ENCODE assay signal across 13 cellular contexts in the genomic region with DNA sequence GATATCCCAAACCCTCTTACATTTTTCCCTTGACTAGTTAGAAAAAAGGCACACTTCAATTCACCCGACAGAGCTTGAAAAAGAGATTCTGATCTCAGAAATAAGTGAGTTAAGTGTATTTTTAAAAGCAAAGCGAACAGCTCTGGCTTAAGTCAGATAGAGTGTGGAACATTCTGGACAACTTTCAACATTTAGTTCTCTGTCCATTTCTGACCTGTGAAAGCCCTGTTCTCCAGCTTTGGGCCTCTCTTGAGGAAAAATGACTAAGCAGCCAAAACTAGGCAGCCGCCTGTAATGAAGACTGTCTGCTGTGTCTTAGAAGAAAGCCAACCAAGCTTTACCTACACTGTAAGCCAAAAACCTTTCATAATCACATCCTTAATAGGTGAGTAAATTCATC. TPM values are rescaled to one million over a fixed set of nuclear protein-coding genes. Genes with fewer than 3 reads are reported as not detected.
DNase-seq lines count a peak whose midpoint lies in the region; ATAC-seq and TF ChIP-seq lines count a peak whose summit lies in the region.
"Had no signal": no experiment of that assay in that cellular context is flagged by ENCODE, and none has a peak within 500 bp of the region (broad histone marks: within the 10 kb centered on the region; RNA-seq: fewer than 3 reads in every experiment).

No MANE protein-coding gene starts in this region.

- H3K4me3 ChIP-seq in SK-N-SH (ENCODE audit: low read depth in 2 of 2, low read length in 1 of 2) (no peak overlapping the region; a peak in 1 of 4 replicates), fibroblast of mammary gland (ENCODE audit: control insufficient read depth, low read depth, low read length) (no peak overlapping the region), rectal smooth muscle tissue (ENCODE audit: low read length) (no peak overlapping the region), OCI-LY7 (ENCODE audit: low read depth, low read length, poor library complexity, severe bottlenecking) (no peak overlapping the region), psoas muscle (no peak overlapping the region)

- peaks cover 43% of the 10 kb centered on the region for H3F3A ChIP-seq in SK-N-SH (replicated peaks; ENCODE audit: insufficient read depth)

- H3K4me2 ChIP-seq in H9 (ENCODE audit: insufficient read depth, insufficient read length, low read length) = no peak overlapping the region
- peak overlapping the region; percentile 16 for H3K4me2 ChIP-seq in SK-N-SH
- no peak overlapping the region for H3K4me2 ChIP-seq in OCI-LY7 (ENCODE audit: low read length)

- H3K9me3 ChIP-seq in H9 (ENCODE audit: control insufficient read depth, low read depth, low read length) = no peaks in the 10 kb centered on the region
- H3K9me3 ChIP-seq in SK-N-SH = peaks cover 22% of the 10 kb centered on the region
- peaks cover 9% of the 10 kb centered on the region; the same call in 1 of the 2 replicates for H3K9me3 ChIP-seq in OCI-LY7 (ENCODE audit: low read length)
- peaks cover 8% of the 10 kb centered on the region for H3K9me3 ChIP-seq in psoas muscle

- no peak overlapping the region for H2BK120ac ChIP-seq in H9 (ENCODE audit: low read depth, low read length, poor library complexity, severe bottlenecking)

- no peak for ATAC-seq in psoas muscle
- ATAC-seq: PC-3 had no signal

- H3K9me3 Mint-ChIP-seq in H9 = peaks cover 15 to 17% of the 10 kb centered on the region in 2 experiments

- no peak overlapping the region for H2AK5ac ChIP-seq in H9 (ENCODE audit: insufficient read length, low read length)

- H3K23me2 ChIP-seq in H9 (ENCODE audit: insufficient read length, low read depth, low read length, poor library complexity, severe bottlenecking) = no peaks in the 10 kb centered on the region

- H3K36me3 ChIP-seq in SK-N-SH (replicated peaks in 1 of 2; ENCODE audit: control insufficient read depth in 1 of 2, insufficient read depth in 2 of 2, low read length in 1 of 2) = peaks cover 15 to 56% of the 10 kb centered on the region in 2 experiments
- no peaks in the 10 kb centered on the region for H3K36me3 ChIP-seq in rectal smooth muscle tissue (ENCODE audit: control insufficient read depth, insufficient read depth, low read length)
- peaks cover 42% of the 10 kb centered on the region for H3K36me3 ChIP-seq in OCI-LY7 (ENCODE audit: insufficient read depth, low read length)
- no peaks in the 10 kb centered on the region for H3K36me3 ChIP-seq in psoas muscle (ENCODE audit: insufficient read depth in 1 of 2, low read depth in 1 of 2)

- intact Hi-C loops in OCI-LY7 (cut with micrococcal nuclease; ENCODE audit: unreplicated experiment) (loop anchor here (10.0 kb wide), 1 partner anchor 91 kb away; no protein-coding TSS in a partner anchor), psoas muscle (cut with DNase I) (no loop called here)

- no peak for TF ChIP-seq RAD21 in SK-N-SH (IDR thresholded peaks at IDR 0.05; ENCODE audit: low read length)

- H3K27ac Mint-ChIP-seq in H9 = peak overlapping the region; percentile 60 to 66 (median 64); a peak in 3 of 7 replicates

- H3K4me1 ChIP-seq in H9 (ENCODE audit: insufficient read depth, low read length) (no peaks in the 10 kb centered on the region; the same call in 1 of the 2 replicates), SK-N-SH (ENCODE audit: control insufficient read depth in 1 of 2, insufficient read depth in 2 of 2, low read depth in 1 of 2, low read length in 1 of 2) (peaks cover 23 to 36% of the 10 kb centered on the region in 2 experiments; a peak in 3 of 4 replicates), rectal smooth muscle tissue (ENCODE audit: control insufficient read depth, insufficient read depth, low read length) (peaks cover 12% of the 10 kb centered on the region), OCI-LY7 (ENCODE audit: insufficient read depth, low read length, poor library complexity, severe bottlenecking) (peaks cover 20% of the 10 kb centered on the region), psoas muscle (no peaks in the 10 kb centered on the region)

- H3K9me2 ChIP-seq in SK-N-SH (no peaks in the 10 kb centered on the region), OCI-LY7 (ENCODE audit: insufficient read depth, low read length) (no peaks in the 10 kb centered on the region)

- DNase-seq in H9 (no peak), SK-N-SH (no peak), fibroblast of mammary gland (ENCODE audit: low read depth) (peak; percentile 73), OCI-LY7 (ENCODE audit: low spot score) (no peak), amygdala (lab: John Stamatoyannopoulos, UW) (no peak), psoas muscle (no peak), HK-2 (ENCODE audit: unreplicated experiment) (no peak)
- DNase-seq: COR-L47; dermis blood vessel endothelial cell; NCI-H2081; PC-3; stimulated activated naive CD4-positive, alpha-beta T cell treated with Interleukin-2 at 50 U/mL for 16 hours had no signal

- H3K9ac ChIP-seq in H9 (ENCODE audit: extremely low read depth, insufficient read length, low read length) = no peak overlapping the region
- H3K9ac ChIP-seq in SK-N-SH = no peak overlapping the region; the same call in 1 of the 2 replicates
- no peak overlapping the region for H3K9ac ChIP-seq in rectal smooth muscle tissue (ENCODE audit: low read length)

- no CpG with 5 or more reads among the region's 3 CpGs for WGBS in H9 (ENCODE audit: extremely low coverage, insufficient read length, low lambda C conversion rate)
- WGBS in SK-N-SH (ENCODE audit: low lambda C conversion rate) = 49% methylated on average over 3 of the region's 3 CpGs
- WGBS in psoas muscle, 3 donors = 29 to 53% (median 34%) methylated on average over 3 of the region's 3 CpGs

- no peak overlapping the region for H2BK12ac ChIP-seq in H9 (ENCODE audit: insufficient read length, low read depth, low read length)

- H3K27me3 Mint-ChIP-seq in H9 (ENCODE audit: low read depth) = no peaks in the 10 kb centered on the region; the same call in 1 of the 2 replicates

- H3K23ac ChIP-seq in H9 (ENCODE audit: insufficient read length, low read depth, low read length) = no peak overlapping the region

- H3K14ac ChIP-seq in H9 (ENCODE audit: insufficient read depth, low read length) = no peak overlapping the region

- peaks cover 12 to 29% (median 17%) of the 10 kb centered on the region in 3 experiments for H3K36me3 Mint-ChIP-seq in H9 (ENCODE audit: insufficient read depth in 1 of 3, low read depth in 3 of 3)

- H2AFZ ChIP-seq in H9 (ENCODE audit: low read length) (no peak overlapping the region), SK-N-SH (ENCODE audit: low read depth) (no peak overlapping the region), OCI-LY7 (ENCODE audit: low read length) (no peak overlapping the region)

- H3K56ac ChIP-seq in H9 (ENCODE audit: insufficient read length, low read depth, low read length) = no peak overlapping the region

- H2BK5ac ChIP-seq in H9 (ENCODE audit: insufficient read length, low read length) = no peak overlapping the region

- BruUV-seq in OCI-LY7 (replicated peaks; lab: Mats Ljungman, UMichigan) = no TSS peak

- TF ChIP-seq CTCF in H9 (conservative IDR thresholded peaks at IDR 0.05) = no peak
- TF ChIP-seq CTCF in SK-N-SH (IDR thresholded peaks at IDR 0.05) = no peak
- no peak for TF ChIP-seq CTCF in fibroblast of mammary gland (conservative IDR thresholded peaks at IDR 0.05; ENCODE audit: control insufficient read depth, insufficient read depth, low read depth, low read length)
- no peak for TF ChIP-seq CTCF in OCI-LY7 (conservative IDR thresholded peaks at IDR 0.05; ENCODE audit: low read length)
- no peak for TF ChIP-seq CTCF in psoas muscle (IDR thresholded peaks at IDR 0.05)

- H3K79me2 ChIP-seq in H9 (ENCODE audit: insufficient read depth, low read length) = no peaks in the 10 kb centered on the region
- H3K79me2 ChIP-seq in SK-N-SH (ENCODE audit: insufficient read depth) = peaks cover 100% of the 10 kb centered on the region
- peaks cover 32% of the 10 kb centered on the region; the same call in 1 of the 2 replicates for H3K79me2 ChIP-seq in OCI-LY7 (ENCODE audit: insufficient read depth, low read depth, low read length)

- no peaks in the 10 kb centered on the region for H3K27me3 ChIP-seq in H9 (ENCODE audit: insufficient read depth, low read length)
- H3K27me3 ChIP-seq in SK-N-SH (ENCODE audit: insufficient read depth) = no peaks in the 10 kb centered on the region
- H3K27me3 ChIP-seq in rectal smooth muscle tissue (ENCODE audit: control insufficient read depth, insufficient read depth, low read length) = no peaks in the 10 kb centered on the region
- peaks cover 0 to 3% (median 0%) of the 10 kb centered on the region in 3 donors for H3K27me3 ChIP-seq in psoas muscle (ENCODE audit: insufficient read depth in 3 of 3, low read length in 2 of 3)

- no peak overlapping the region for H2BK20ac ChIP-seq in H9 (ENCODE audit: low read depth, low read length, poor library complexity, severe bottlenecking)

- H2BK15ac ChIP-seq in H9 (ENCODE audit: low read depth, low read length) = no peak overlapping the region

- no peak overlapping the region for H3T11ph ChIP-seq in H9 (ENCODE audit: low read length)

- no peak overlapping the region for H3K18ac ChIP-seq in H9 (ENCODE audit: insufficient read length, low read depth, low read length)

- no peaks in the 10 kb centered on the region for H3K79me1 ChIP-seq in H9 (ENCODE audit: insufficient read depth, low read depth, low read length, poor library complexity, severe bottlenecking)

- no peaks in the 10 kb centered on the region for H4K20me1 ChIP-seq in H9 (ENCODE audit: control insufficient read depth, insufficient read depth, insufficient read length)
- H4K20me1 ChIP-seq in SK-N-SH (ENCODE audit: insufficient read depth) = peaks cover 66% of the 10 kb centered on the region
- no peaks in the 10 kb centered on the region for H4K20me1 ChIP-seq in OCI-LY7 (ENCODE audit: insufficient read depth, low read length)

- no peak overlapping the region for H4K5ac ChIP-seq in H9 (ENCODE audit: insufficient read length, low read depth, low read length)

- H3K4me1 Mint-ChIP-seq in H9 = peaks cover 39 to 44% of the 10 kb centered on the region in 2 experiments

- no peak overlapping the region for H3K4me3 Mint-ChIP-seq in H9

- H3K27ac ChIP-seq in H9 (ENCODE audit: insufficient read length, low read depth, low read length) = no peak overlapping the region
- peak overlapping the region; percentile 60 to 88 for H3K27ac ChIP-seq in SK-N-SH (ENCODE audit: low read depth in 2 of 2, low read length in 1 of 2)
- H3K27ac ChIP-seq in rectal smooth muscle tissue (ENCODE audit: low read depth, low read length) = peak overlapping the region; percentile 27
- H3K27ac ChIP-seq in OCI-LY7 (ENCODE audit: low read depth, low read length, poor library complexity, severe bottlenecking) = no peak overlapping the region
- no peak overlapping the region for H3K27ac ChIP-seq in psoas muscle

- TF ChIP-seq EP300 in SK-N-SH (IDR thresholded peaks at IDR 0.05; ENCODE audit: borderline replicate concordance in 1 of 2, low read depth in 1 of 2, low read length in 1 of 2) = peak in 1 of 2 experiments; percentile 33; a peak in 1 of 4 replicates

- POLR2A ChIA-PET in SK-N-SH (lab: Yijun Ruan, JAX) = interaction anchor here (0.8 kb wide), 1 partner anchor 47 kb away, joined by 5 read pairs; no protein-coding TSS in a partner anchor
- POLR2A ChIA-PET in OCI-LY7 (lab: Charles Lee) = no interaction called here

- no peak overlapping the region for H4K91ac ChIP-seq in H9 (ENCODE audit: insufficient read length, low read depth, low read length)

- CTCF ChIA-PET in SK-N-SH (lab: Yijun Ruan, JAX) = interaction anchor here (0.9 to 1.4 kb wide), 5 partner anchors 13 to 173 kb away, joined by 3 to 9 read pairs (median 4); no protein-coding TSS in a partner anchor
- CTCF ChIA-PET in OCI-LY7 (lab: Charles Lee; ENCODE audit: unreplicated experiment) = no interaction called here

- H4K8ac ChIP-seq in H9 (replicated peaks; ENCODE audit: insufficient read length, low read depth, low read length) = no peak overlapping the region

- no peak overlapping the region for H3K4ac ChIP-seq in H9 (ENCODE audit: low read depth, low read length)

RNA-seq across cellular contexts. Expression of a gene that starts 50.5 kb away (rescaled TPM):
- 30.0 and 32.4 TPM in 2 replicates for total RNA-seq in H9 (2021)
- polyA plus RNA-seq in SK-N-SH (2012; rRNA removed) = 30.3 and 33.2 TPM in 2 replicates
- polyA plus RNA-seq in SK-N-SH (2012; cell fraction: cytosol; rRNA removed) = 29.6 and 31.5 TPM in 2 replicates
- polyA plus RNA-seq in SK-N-SH (2012; cell fraction: nucleus; rRNA removed) = 53.3 and 69.9 TPM in 2 replicates
- 43.6 and 44.1 TPM in 2 replicates for total RNA-seq in OCI-LY7 (2014; rRNA removed; shearing (Covaris generic))
- total RNA-seq in OCI-LY7 (2022) = 35.5 and 45.4 TPM in 2 replicates
- 1 to 10 TPM; 3.2 to 8.0 (median 4.6) TPM for total RNA-seq in psoas muscle
- under 1 TPM; 0.39 to 0.92 (median 0.60) TPM for polyA plus RNA-seq in psoas muscle

Comparison
In these comparisons a context has a peak if more than half of its experiments do, and no peak if none do; other contexts are left out.
1. H3K27ac ChIP-seq: peak in SK-N-SH (2 of 2) and rectal smooth muscle tissue (single experiment); none in H9 (single experiment), OCI-LY7 (single experiment) and psoas muscle (single experiment).